ENCODE assay signal across 8 cellular contexts in the genomic region with DNA sequence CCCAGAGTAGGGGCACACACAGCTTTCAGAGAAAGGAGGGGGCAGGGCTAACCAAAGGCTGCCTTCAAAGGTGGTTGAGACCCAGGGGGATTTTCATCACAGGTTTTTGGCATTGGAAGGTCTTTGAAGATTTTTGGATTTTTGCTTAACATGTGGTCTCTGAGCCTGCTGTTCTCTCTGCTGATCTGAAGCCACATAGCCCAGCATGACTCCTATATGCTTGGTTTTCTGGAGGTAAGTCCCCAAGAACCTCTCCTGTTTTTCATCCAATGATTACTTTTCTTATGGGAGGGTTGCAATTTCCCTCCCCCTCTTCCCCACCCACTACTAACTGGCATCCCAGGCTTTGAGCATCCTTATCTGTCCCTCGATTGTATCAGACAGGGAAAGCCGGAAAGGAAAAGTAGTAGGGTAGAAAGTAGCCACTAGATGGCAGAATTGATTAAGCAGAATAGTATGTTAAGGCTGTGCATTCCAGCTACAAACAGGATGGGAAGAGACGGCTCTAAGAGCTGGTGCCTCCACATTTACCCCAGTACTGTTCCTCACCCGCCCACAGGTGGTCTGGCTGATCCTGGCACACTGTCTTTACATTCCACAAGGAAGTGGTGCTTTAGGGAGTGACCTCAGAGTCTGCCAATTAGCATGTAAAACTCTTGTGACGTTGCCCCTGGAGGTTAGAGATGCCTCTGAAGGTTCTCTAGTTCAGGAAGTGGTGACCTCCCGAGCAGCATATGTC.
DNase-seq lines count a peak whose midpoint lies in the region; ATAC-seq and TF ChIP-seq lines count a peak whose summit lies in the region.
"Had no signal": no experiment of that assay in that cellular context is flagged by ENCODE, and none has a peak within 500 bp of the region (broad histone marks: within the 10 kb centered on the region; RNA-seq: fewer than 3 reads in every experiment).

No MANE protein-coding gene starts in this region.

- TF ChIP-seq CTCF in glutamatergic neuron (IDR thresholded peaks at IDR 0.05; ENCODE audit: partially characterized antibody, unreplicated experiment) (peak; percentile 72), psoas muscle (IDR thresholded peaks at IDR 0.05) (peak; percentile 56)

- no peaks in the 10 kb centered on the region for H3K4me1 ChIP-seq in psoas muscle

- H3K27ac Mint-ChIP-seq in activated T-cell treated with anti-CD3 and anti-CD28 coated beads, Interleukin-2, amount 50 U/mL, for 72 hours: no peak overlapping the region
- no peak overlapping the region for H3K27ac Mint-ChIP-seq in glutamatergic neuron (ENCODE audit: unreplicated experiment)

- no peak overlapping the region for H3K27ac ChIP-seq in psoas muscle
- H3K27ac ChIP-seq: epithelial cell of prostate had no signal

- intact Hi-C loops in psoas muscle (cut with DNase I): loop anchor here (2.0 to 5.0 kb wide), 2 partner anchors 840 to 841 kb away; no protein-coding TSS in a partner anchor

- WGBS in psoas muscle, 3 donors: 3 to 9% (median 5%) methylated on average over 6 of the region's 6 CpGs

- no peak overlapping the region for H3K4me3 ChIP-seq in psoas muscle

- DNase-seq in Daoy (ENCODE audit: low read depth): peak; percentile 47
- DNase-seq in NCI-H2171 treated with DMSO at 0.1 percent for 48 hours (lab: John Stamatoyannopoulos, UW): peak; percentile 83
- peak in 1 of 2 donors; percentile 6 for DNase-seq in activated T-cell treated with anti-CD3 and anti-CD28 coated beads, Interleukin-2, amount 50 U/mL, for 72 hours
- DNase-seq in glutamatergic neuron: peak; percentile 19
- no peak for DNase-seq in psoas muscle

- H3K36me3 ChIP-seq in psoas muscle (ENCODE audit: insufficient read depth in 1 of 2, low read depth in 1 of 2): no peaks in the 10 kb centered on the region

- no peaks in the 10 kb centered on the region for H3K27me3 ChIP-seq in psoas muscle (ENCODE audit: insufficient read depth in 3 of 3, low read length in 2 of 3)

- H3K9me3 ChIP-seq in psoas muscle: no peaks in the 10 kb centered on the region

- H3K4me3 Mint-ChIP-seq in activated T-cell treated with anti-CD3 and anti-CD28 coated beads, Interleukin-2, amount 50 U/mL, for 72 hours: peak overlapping the region; percentile 42 to 46
- peak overlapping the region; percentile 15 for H3K4me3 Mint-ChIP-seq in glutamatergic neuron (ENCODE audit: unreplicated experiment)

- no peaks in the 10 kb centered on the region for H3K4me1 Mint-ChIP-seq in activated T-cell treated with anti-CD3 and anti-CD28 coated beads, Interleukin-2, amount 50 U/mL, for 72 hours (ENCODE audit: low read depth)
- peaks cover 25% of the 10 kb centered on the region for H3K4me1 Mint-ChIP-seq in glutamatergic neuron (ENCODE audit: low read depth, unreplicated experiment)

- H3K9me3 Mint-ChIP-seq in activated T-cell treated with anti-CD3 and anti-CD28 coated beads, Interleukin-2, amount 50 U/mL, for 72 hours: no peaks in the 10 kb centered on the region
- no peaks in the 10 kb centered on the region for H3K9me3 Mint-ChIP-seq in glutamatergic neuron (ENCODE audit: unreplicated experiment)

- H3K27me3 Mint-ChIP-seq in activated T-cell treated with anti-CD3 and anti-CD28 coated beads, Interleukin-2, amount 50 U/mL, for 72 hours (ENCODE audit: low read depth): no peaks in the 10 kb centered on the region
- H3K27me3 Mint-ChIP-seq in glutamatergic neuron (ENCODE audit: unreplicated experiment): peaks cover 2% of the 10 kb centered on the region

- no peaks in the 10 kb centered on the region for H3K36me3 Mint-ChIP-seq in activated T-cell treated with anti-CD3 and anti-CD28 coated beads, Interleukin-2, amount 50 U/mL, for 72 hours (ENCODE audit: insufficient read depth in 2 of 2)
- no peaks in the 10 kb centered on the region for H3K36me3 Mint-ChIP-seq in glutamatergic neuron (ENCODE audit: unreplicated experiment)

- peak; percentile 97 for ATAC-seq in GM19452 (IDR thresholded peaks at IDR 0.05; ENCODE audit: unreplicated experiment)
- ATAC-seq in HG03378 (IDR thresholded peaks at IDR 0.05; ENCODE audit: unreplicated experiment): peak; percentile 92
- ATAC-seq in activated T-cell treated with anti-CD3 and anti-CD28 coated beads, Interleukin-2, amount 50 U/mL, for 72 hours (replicated peaks in 1 of 2): peak; percentile 79 to 80
- ATAC-seq in psoas muscle: peak in 3 of 4 donors; percentile 51 to 79 (median 56)

Comparison
In these comparisons a context has a peak if more than half of its experiments do, and no peak if none do; other contexts are left out.
1. DNase-seq: peak in Daoy (single experiment), NCI-H2171 treated with DMSO at 0.1 percent for 48 hours (single experiment) and glutamatergic neuron (single experiment); none in psoas muscle (0 of 2).
2. Peak in every context shown above with its lines, with median percentiles within 50 percentile points of each other: ATAC-seq.